Comparison of ENCODE assay signal across 9 cellular contexts in genomic region chr18:4017479-4017878, GRCh38.
DNase-seq lines count a peak whose midpoint lies in the region; ATAC-seq and TF ChIP-seq lines count a peak whose summit lies in the region.
"Had no signal": no experiment of that assay in that cellular context is flagged by ENCODE, and none has a peak within 500 bp of the region (broad histone marks: within the 10 kb centered on the region; RNA-seq: fewer than 3 reads in every experiment).

No MANE protein-coding gene starts in this region.

- no peak overlapping the region for H3K27ac Mint-ChIP-seq in nephron progenitor cell
- no peak overlapping the region for H3K27ac Mint-ChIP-seq in natural killer cell
- H3K27ac Mint-ChIP-seq in naive thymus-derived CD4-positive, alpha-beta T cell, result no peak overlapping the region

- no peaks in the 10 kb centered on the region for H3K36me3 ChIP-seq in naive thymus-derived CD4-positive, alpha-beta T cell (ENCODE audit: control insufficient read depth in 2 of 3, insufficient read depth in 3 of 3, low read length in 3 of 3)

- POLR2A ChIA-PET in naive thymus-derived CD4-positive, alpha-beta T cell (lab: Charles Lee), result no interaction called here

- intact Hi-C loops in natural killer cell (cut with micrococcal nuclease), result no loop called here
- intact Hi-C loops in naive thymus-derived CD4-positive, alpha-beta T cell (cut with micrococcal nuclease), result no loop called here

- no peak overlapping the region for H3K27ac ChIP-seq in naive thymus-derived CD4-positive, alpha-beta T cell (ENCODE audit: low read depth, low read length)

- peak; percentile 74 for ATAC-seq in HG02763 (IDR thresholded peaks at IDR 0.05; ENCODE audit: unreplicated experiment)
- ATAC-seq in natural killer cell, result no peak
- no peak for ATAC-seq in left lobe of liver
- ATAC-seq in naive thymus-derived CD4-positive, alpha-beta T cell, result no peak

- H3K4me3 ChIP-seq in naive thymus-derived CD4-positive, alpha-beta T cell (ENCODE audit: low read length), result no peak overlapping the region

- H3K36me3 Mint-ChIP-seq in nephron progenitor cell (ENCODE audit: low read depth) (no peaks in the 10 kb centered on the region), natural killer cell (no peaks in the 10 kb centered on the region)
- H3K36me3 Mint-ChIP-seq in naive thymus-derived CD4-positive, alpha-beta T cell, result no peaks in the 10 kb centered on the region

- CTCF ChIA-PET in naive thymus-derived CD4-positive, alpha-beta T cell (lab: Charles Lee), result no interaction called here

- DNase-seq in SIG-M5 treated with dmso at 0.1 percent for 504 hours (lab: John Stamatoyannopoulos, UW; ENCODE audit: unreplicated experiment), result peak; percentile 35
- DNase-seq in SIG-M5 (lab: John Stamatoyannopoulos, UW), result no peak
- DNase-seq in OCI-M1 (lab: John Stamatoyannopoulos, UW), result peak; percentile 69
- no peak for DNase-seq in nephron progenitor cell
- no peak for DNase-seq in natural killer cell
- DNase-seq in left lobe of liver (ENCODE audit: low spot score), result no peak
- DNase-seq in naive thymus-derived CD4-positive, alpha-beta T cell, result no peak

- H3K27me3 Mint-ChIP-seq in nephron progenitor cell (ENCODE audit: low read depth, poor library complexity) (peaks cover 3% of the 10 kb centered on the region), natural killer cell (ENCODE audit: low read depth in 2 of 2) (no peaks in the 10 kb centered on the region)
- H3K27me3 Mint-ChIP-seq in naive thymus-derived CD4-positive, alpha-beta T cell, result peaks cover 0 to 7% (median 4%) of the 10 kb centered on the region in 5 donors

- H3K9me3 ChIP-seq in naive thymus-derived CD4-positive, alpha-beta T cell (ENCODE audit: control insufficient read depth in 2 of 3, low read length in 3 of 3), result no peaks in the 10 kb centered on the region
- H3K9me3 ChIP-seq: Caco-2 had no signal

- H3K4me1 ChIP-seq in naive thymus-derived CD4-positive, alpha-beta T cell (ENCODE audit: control insufficient read depth in 2 of 2, insufficient read depth in 2 of 2, low read length in 2 of 2), result no peaks in the 10 kb centered on the region
- H3K4me1 ChIP-seq: Caco-2 had no signal

- H3K4me1 Mint-ChIP-seq in nephron progenitor cell (peaks cover 8% of the 10 kb centered on the region), natural killer cell (no peaks in the 10 kb centered on the region)
- no peaks in the 10 kb centered on the region for H3K4me1 Mint-ChIP-seq in naive thymus-derived CD4-positive, alpha-beta T cell

- TF ChIP-seq CTCF in nephron progenitor cell (IDR thresholded peaks at IDR 0.05), result peak; percentile 26
- no peak for TF ChIP-seq CTCF in natural killer cell (IDR thresholded peaks at IDR 0.05)

- peaks cover 6% of the 10 kb centered on the region for H3K9me3 Mint-ChIP-seq in nephron progenitor cell
- peaks cover 3% of the 10 kb centered on the region in 2 donors for H3K9me3 Mint-ChIP-seq in natural killer cell
- peaks cover 0 to 11% (median 2%) of the 10 kb centered on the region in 11 donors for H3K9me3 Mint-ChIP-seq in naive thymus-derived CD4-positive, alpha-beta T cell

- H3K4me3 Mint-ChIP-seq in nephron progenitor cell (no peak overlapping the region), natural killer cell (no peak overlapping the region)
- no peak overlapping the region for H3K4me3 Mint-ChIP-seq in naive thymus-derived CD4-positive, alpha-beta T cell

- H3K27me3 ChIP-seq in naive thymus-derived CD4-positive, alpha-beta T cell (ENCODE audit: control insufficient read depth in 2 of 2, insufficient read depth in 2 of 2, low read length in 2 of 2), result no peaks in the 10 kb centered on the region

Comparison
In these comparisons a context has a peak if more than half of its experiments do, and no peak if none do; other contexts are left out.
1. DNase-seq: peak in SIG-M5 treated with dmso at 0.1 percent for 504 hours (single experiment) and OCI-M1 (single experiment); none in SIG-M5 (single experiment), nephron progenitor cell (single experiment), natural killer cell (single experiment), left lobe of liver (single experiment) and naive thymus-derived CD4-positive, alpha-beta T cell (0 of 9).